In genomic region chr10:102280397-102281015, GRCh38 we compare ENCODE assay signal across 2 cellular contexts.
TF ChIP-seq lines count a peak whose summit lies in the region.

No MANE protein-coding gene starts in this region.

TF ChIP-seq in K562, 482 proteins besides CTCF, POLR2A, EP300 and RAD21 (continues in another document):
- TF ChIP-seq ZMIZ1 (IDR thresholded peaks at IDR 0.05; ENCODE audit: low read depth in 2 of 2, low read length in 2 of 2), result no peak
- TF ChIP-seq HMG20B (CRISPR knock-in tag; IDR thresholded peaks at IDR 0.05), result no peak
- TF ChIP-seq, protein P1, sequence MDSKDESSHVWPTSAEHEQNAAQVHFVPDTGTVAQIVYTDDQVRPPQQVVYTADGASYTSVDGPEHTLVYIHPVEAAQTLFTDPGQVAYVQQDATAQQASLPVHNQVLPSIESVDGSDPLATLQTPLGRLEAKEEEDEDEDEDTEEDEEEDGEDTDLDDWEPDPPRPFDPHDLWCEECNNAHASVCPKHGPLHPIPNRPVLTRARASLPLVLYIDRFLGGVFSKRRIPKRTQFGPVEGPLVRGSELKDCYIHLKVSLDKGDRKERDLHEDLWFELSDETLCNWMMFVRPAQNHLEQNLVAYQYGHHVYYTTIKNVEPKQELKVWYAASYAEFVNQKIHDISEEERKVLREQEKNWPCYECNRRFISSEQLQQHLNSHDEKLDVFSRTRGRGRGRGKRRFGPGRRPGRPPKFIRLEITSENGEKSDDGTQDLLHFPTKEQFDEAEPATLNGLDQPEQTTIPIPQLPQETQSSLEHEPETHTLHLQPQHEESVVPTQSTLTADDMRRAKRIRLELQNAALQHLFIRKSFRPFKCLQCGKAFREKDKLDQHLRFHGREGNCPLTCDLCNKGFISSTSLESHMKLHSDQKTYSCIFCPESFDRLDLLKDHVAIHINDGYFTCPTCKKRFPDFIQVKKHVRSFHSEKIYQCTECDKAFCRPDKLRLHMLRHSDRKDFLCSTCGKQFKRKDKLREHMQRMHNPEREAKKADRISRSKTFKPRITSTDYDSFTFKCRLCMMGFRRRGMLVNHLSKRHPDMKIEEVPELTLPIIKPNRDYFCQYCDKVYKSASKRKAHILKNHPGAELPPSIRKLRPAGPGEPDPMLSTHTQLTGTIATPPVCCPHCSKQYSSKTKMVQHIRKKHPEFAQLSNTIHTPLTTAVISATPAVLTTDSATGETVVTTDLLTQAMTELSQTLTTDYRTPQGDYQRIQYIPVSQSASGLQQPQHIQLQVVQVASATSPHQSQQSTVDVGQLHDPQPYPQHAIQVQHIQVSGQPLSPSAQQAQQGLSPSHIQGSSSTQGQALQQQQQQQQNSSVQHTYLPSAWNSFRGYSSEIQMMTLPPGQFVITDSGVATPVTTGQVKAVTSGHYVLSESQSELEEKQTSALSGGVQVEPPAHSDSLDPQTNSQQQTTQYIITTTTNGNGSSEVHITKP (IDR thresholded peaks at IDR 0.05; ENCODE audit: partially characterized antibody), result peak; percentile 63
- no peak for TF ChIP-seq TCF7L2 (IDR thresholded peaks at IDR 0.05; ENCODE audit: low read depth, low read length)
- no peak for TF ChIP-seq ETS1 (conservative IDR thresholded peaks at IDR 0.05; ENCODE audit: control insufficient read depth, low read depth, low read length)
- no peak for TF ChIP-seq BDP1 (IDR thresholded peaks at IDR 0.05; ENCODE audit: insufficient read depth, insufficient read length)
- no peak for TF ChIP-seq CHAMP1 (IDR thresholded peaks at IDR 0.05)
- no peak for TF ChIP-seq ZNF197 (CRISPR knock-in tag; IDR thresholded peaks at IDR 0.05; ENCODE audit: low read depth)
- TF ChIP-seq HMGN3 (IDR thresholded peaks at IDR 0.05; ENCODE audit: borderline replicate concordance, extremely low read depth, insufficient read length, low read depth, low read length), result no peak
- no peak for TF ChIP-seq RBBP5 (IDR thresholded peaks at IDR 0.05; ENCODE audit: borderline replicate concordance, insufficient read depth, low read length, poor library complexity, severe bottlenecking)
- TF ChIP-seq HDAC1 (IDR thresholded peaks at IDR 0.05), result peak in 1 of 2 experiments; percentile 66; a peak in 1 of 4 replicates
- no peak for TF ChIP-seq GTF2E2 (tag; IDR thresholded peaks at IDR 0.05)
- TF ChIP-seq MEIS2 (IDR thresholded peaks at IDR 0.05; ENCODE audit: partially characterized antibody), result peak; percentile 87

TF ChIP-seq in WTC11, 78 proteins besides CTCF, POLR2A, EP300 and RAD21:
- TF ChIP-seq ATF1 (CRISPR knock-in tag; IDR thresholded peaks at IDR 0.05) (no peak), MLX (CRISPR knock-in tag; IDR thresholded peaks at IDR 0.05) (no peak), E2F1 (CRISPR knock-in tag; IDR thresholded peaks at IDR 0.05) (no peak), USF1 (CRISPR knock-in tag; IDR thresholded peaks at IDR 0.05) (no peak), FOXP1 (CRISPR knock-in tag; IDR thresholded peaks at IDR 0.05; ENCODE audit: borderline replicate concordance) (no peak), TEAD4 (CRISPR knock-in tag; IDR thresholded peaks at IDR 0.05) (no peak), ZNF317 (CRISPR knock-in tag; IDR thresholded peaks at IDR 0.05; ENCODE audit: borderline replicate concordance, low read depth) (no peak), FOXK1 (CRISPR knock-in tag; IDR thresholded peaks at IDR 0.05) (no peak), ZNF512 (CRISPR knock-in tag; IDR thresholded peaks at IDR 0.05; ENCODE audit: borderline replicate concordance) (no peak), CREM (CRISPR knock-in tag; IDR thresholded peaks at IDR 0.05) (no peak), ATF2 (CRISPR knock-in tag; IDR thresholded peaks at IDR 0.05; ENCODE audit: borderline replicate concordance, low read depth) (no peak), E2F4 (CRISPR knock-in tag; IDR thresholded peaks at IDR 0.05; ENCODE audit: borderline replicate concordance, low read depth) (no peak), OVOL2 (CRISPR knock-in tag; IDR thresholded peaks at IDR 0.05; ENCODE audit: borderline replicate concordance) (no peak), JUN (CRISPR knock-in tag; IDR thresholded peaks at IDR 0.05) (no peak), GTF2I (CRISPR knock-in tag; conservative IDR thresholded peaks at IDR 0.05) (no peak), ZNF232 (CRISPR knock-in tag; IDR thresholded peaks at IDR 0.05) (no peak), FOXJ3 (CRISPR knock-in tag; IDR thresholded peaks at IDR 0.05; ENCODE audit: borderline replicate concordance) (no peak), HMGXB4 (CRISPR knock-in tag; IDR thresholded peaks at IDR 0.05) (no peak)
- TF ChIP-seq, protein P2, sequence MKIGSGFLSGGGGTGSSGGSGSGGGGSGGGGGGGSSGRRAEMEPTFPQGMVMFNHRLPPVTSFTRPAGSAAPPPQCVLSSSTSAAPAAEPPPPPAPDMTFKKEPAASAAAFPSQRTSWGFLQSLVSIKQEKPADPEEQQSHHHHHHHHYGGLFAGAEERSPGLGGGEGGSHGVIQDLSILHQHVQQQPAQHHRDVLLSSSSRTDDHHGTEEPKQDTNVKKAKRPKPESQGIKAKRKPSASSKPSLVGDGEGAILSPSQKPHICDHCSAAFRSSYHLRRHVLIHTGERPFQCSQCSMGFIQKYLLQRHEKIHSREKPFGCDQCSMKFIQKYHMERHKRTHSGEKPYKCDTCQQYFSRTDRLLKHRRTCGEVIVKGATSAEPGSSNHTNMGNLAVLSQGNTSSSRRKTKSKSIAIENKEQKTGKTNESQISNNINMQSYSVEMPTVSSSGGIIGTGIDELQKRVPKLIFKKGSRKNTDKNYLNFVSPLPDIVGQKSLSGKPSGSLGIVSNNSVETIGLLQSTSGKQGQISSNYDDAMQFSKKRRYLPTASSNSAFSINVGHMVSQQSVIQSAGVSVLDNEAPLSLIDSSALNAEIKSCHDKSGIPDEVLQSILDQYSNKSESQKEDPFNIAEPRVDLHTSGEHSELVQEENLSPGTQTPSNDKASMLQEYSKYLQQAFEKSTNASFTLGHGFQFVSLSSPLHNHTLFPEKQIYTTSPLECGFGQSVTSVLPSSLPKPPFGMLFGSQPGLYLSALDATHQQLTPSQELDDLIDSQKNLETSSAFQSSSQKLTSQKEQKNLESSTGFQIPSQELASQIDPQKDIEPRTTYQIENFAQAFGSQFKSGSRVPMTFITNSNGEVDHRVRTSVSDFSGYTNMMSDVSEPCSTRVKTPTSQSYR (CRISPR knock-in tag; IDR thresholded peaks at IDR 0.05), result no peak
- TF ChIP-seq, protein P3, sequence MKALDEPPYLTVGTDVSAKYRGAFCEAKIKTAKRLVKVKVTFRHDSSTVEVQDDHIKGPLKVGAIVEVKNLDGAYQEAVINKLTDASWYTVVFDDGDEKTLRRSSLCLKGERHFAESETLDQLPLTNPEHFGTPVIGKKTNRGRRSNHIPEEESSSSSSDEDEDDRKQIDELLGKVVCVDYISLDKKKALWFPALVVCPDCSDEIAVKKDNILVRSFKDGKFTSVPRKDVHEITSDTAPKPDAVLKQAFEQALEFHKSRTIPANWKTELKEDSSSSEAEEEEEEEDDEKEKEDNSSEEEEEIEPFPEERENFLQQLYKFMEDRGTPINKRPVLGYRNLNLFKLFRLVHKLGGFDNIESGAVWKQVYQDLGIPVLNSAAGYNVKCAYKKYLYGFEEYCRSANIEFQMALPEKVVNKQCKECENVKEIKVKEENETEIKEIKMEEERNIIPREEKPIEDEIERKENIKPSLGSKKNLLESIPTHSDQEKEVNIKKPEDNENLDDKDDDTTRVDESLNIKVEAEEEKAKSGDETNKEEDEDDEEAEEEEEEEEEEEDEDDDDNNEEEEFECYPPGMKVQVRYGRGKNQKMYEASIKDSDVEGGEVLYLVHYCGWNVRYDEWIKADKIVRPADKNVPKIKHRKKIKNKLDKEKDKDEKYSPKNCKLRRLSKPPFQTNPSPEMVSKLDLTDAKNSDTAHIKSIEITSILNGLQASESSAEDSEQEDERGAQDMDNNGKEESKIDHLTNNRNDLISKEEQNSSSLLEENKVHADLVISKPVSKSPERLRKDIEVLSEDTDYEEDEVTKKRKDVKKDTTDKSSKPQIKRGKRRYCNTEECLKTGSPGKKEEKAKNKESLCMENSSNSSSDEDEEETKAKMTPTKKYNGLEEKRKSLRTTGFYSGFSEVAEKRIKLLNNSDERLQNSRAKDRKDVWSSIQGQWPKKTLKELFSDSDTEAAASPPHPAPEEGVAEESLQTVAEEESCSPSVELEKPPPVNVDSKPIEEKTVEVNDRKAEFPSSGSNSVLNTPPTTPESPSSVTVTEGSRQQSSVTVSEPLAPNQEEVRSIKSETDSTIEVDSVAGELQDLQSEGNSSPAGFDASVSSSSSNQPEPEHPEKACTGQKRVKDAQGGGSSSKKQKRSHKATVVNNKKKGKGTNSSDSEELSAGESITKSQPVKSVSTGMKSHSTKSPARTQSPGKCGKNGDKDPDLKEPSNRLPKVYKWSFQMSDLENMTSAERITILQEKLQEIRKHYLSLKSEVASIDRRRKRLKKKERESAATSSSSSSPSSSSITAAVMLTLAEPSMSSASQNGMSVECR (CRISPR knock-in tag; IDR thresholded peaks at IDR 0.05; ENCODE audit: borderline replicate concordance), result no peak
